In the genomic region with DNA sequence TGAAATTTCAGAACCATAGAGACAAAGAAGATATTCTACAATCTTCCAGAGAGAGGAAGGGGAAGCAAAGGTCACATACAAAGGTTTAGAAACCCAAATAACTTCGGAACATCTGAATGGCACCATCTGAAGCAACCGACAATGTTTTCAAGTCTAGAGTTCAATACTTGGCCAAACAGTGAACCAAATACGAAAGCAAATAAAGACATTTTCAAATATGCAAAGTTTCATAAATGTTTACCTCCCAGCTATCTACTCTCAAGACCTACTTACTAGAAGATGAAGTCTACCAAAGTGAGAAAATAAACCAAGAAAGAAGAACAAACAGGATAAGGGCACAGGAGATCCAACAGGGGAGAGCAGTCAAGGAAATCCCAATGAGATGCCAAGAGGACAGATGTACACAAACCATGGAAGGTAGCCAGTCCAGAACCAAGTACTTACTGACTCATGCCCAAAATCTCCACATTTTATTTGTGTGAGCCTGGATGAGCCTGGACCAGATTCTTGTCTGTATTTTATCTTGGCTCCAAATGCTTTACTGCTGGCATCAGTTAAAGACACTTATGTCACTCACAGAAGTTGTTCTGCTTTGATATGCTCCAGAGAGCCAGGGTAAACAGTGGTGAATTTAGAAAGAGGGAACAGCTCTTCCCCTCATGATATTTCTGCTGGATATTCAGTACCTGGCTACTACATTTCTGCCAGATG, we compare ENCODE assay signal across 1 cellular context.
TF ChIP-seq lines count a peak whose summit lies in the region.

No MANE protein-coding gene starts in this region.

TF ChIP-seq in HepG2, 621 proteins besides CTCF, POLR2A, EP300 and RAD21 (continued from another document and continues in another):
- TF ChIP-seq, protein P1, sequence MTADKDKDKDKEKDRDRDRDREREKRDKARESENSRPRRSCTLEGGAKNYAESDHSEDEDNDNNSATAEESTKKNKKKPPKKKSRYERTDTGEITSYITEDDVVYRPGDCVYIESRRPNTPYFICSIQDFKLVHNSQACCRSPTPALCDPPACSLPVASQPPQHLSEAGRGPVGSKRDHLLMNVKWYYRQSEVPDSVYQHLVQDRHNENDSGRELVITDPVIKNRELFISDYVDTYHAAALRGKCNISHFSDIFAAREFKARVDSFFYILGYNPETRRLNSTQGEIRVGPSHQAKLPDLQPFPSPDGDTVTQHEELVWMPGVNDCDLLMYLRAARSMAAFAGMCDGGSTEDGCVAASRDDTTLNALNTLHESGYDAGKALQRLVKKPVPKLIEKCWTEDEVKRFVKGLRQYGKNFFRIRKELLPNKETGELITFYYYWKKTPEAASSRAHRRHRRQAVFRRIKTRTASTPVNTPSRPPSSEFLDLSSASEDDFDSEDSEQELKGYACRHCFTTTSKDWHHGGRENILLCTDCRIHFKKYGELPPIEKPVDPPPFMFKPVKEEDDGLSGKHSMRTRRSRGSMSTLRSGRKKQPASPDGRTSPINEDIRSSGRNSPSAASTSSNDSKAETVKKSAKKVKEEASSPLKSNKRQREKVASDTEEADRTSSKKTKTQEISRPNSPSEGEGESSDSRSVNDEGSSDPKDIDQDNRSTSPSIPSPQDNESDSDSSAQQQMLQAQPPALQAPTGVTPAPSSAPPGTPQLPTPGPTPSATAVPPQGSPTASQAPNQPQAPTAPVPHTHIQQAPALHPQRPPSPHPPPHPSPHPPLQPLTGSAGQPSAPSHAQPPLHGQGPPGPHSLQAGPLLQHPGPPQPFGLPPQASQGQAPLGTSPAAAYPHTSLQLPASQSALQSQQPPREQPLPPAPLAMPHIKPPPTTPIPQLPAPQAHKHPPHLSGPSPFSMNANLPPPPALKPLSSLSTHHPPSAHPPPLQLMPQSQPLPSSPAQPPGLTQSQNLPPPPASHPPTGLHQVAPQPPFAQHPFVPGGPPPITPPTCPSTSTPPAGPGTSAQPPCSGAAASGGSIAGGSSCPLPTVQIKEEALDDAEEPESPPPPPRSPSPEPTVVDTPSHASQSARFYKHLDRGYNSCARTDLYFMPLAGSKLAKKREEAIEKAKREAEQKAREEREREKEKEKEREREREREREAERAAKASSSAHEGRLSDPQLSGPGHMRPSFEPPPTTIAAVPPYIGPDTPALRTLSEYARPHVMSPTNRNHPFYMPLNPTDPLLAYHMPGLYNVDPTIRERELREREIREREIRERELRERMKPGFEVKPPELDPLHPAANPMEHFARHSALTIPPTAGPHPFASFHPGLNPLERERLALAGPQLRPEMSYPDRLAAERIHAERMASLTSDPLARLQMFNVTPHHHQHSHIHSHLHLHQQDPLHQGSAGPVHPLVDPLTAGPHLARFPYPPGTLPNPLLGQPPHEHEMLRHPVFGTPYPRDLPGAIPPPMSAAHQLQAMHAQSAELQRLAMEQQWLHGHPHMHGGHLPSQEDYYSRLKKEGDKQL (CRISPR knock-in tag; IDR thresholded peaks at IDR 0.05; ENCODE audit: low read depth): peak; percentile 61; the same call in 1 of the 2 replicates
- peak; percentile 63; the same call in 1 of the 2 replicates for TF ChIP-seq POGZ (CRISPR knock-in tag; IDR thresholded peaks at IDR 0.05)
- 0 out of 2 replicates have a peak, but pooled peaks have one; percentile 12 for TF ChIP-seq ZNF556 (CRISPR knock-in tag; IDR thresholded peaks at IDR 0.05; ENCODE audit: borderline replicate concordance)
- TF ChIP-seq, protein P2, sequence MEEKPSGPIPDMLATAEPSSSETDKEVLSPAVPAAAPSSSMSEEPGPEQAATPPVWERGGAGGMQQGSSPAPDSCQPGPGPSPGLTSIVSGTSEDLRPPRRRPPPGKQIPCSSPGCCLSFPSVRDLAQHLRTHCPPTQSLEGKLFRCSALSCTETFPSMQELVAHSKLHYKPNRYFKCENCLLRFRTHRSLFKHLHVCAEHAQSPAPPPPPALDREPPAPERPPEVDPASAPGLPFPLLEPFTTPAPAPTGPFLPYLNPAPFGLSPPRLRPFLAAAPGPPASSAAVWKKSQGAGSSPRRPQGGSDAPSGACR (CRISPR knock-in tag; IDR thresholded peaks at IDR 0.05): 0 out of 2 replicates have a peak, but pooled peaks have one; percentile 34
- TF ChIP-seq, protein P3, sequence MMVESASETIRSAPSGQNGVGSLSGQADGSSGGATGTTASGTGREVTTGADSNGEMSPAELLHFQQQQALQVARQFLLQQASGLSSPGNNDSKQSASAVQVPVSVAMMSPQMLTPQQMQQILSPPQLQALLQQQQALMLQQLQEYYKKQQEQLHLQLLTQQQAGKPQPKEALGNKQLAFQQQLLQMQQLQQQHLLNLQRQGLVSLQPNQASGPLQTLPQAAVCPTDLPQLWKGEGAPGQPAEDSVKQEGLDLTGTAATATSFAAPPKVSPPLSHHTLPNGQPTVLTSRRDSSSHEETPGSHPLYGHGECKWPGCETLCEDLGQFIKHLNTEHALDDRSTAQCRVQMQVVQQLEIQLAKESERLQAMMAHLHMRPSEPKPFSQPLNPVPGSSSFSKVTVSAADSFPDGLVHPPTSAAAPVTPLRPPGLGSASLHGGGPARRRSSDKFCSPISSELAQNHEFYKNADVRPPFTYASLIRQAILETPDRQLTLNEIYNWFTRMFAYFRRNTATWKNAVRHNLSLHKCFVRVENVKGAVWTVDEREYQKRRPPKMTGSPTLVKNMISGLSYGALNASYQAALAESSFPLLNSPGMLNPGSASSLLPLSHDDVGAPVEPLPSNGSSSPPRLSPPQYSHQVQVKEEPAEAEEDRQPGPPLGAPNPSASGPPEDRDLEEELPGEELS (CRISPR knock-in tag; IDR thresholded peaks at IDR 0.05): peak; percentile 91
- TF ChIP-seq NCOR1 (IDR thresholded peaks at IDR 0.05; ENCODE audit: borderline replicate concordance, low read length): peak; percentile 94
- peak; percentile 23; the same call in 1 of the 2 replicates for TF ChIP-seq IRF2 (CRISPR knock-in tag; IDR thresholded peaks at IDR 0.05)
- 0 out of 2 replicates have a peak, but pooled peaks have one; percentile 15 for TF ChIP-seq PHF21A (CRISPR knock-in tag; IDR thresholded peaks at IDR 0.05)
- TF ChIP-seq LCORL (IDR thresholded peaks at IDR 0.05): peak; percentile 67
- 0 out of 2 replicates have a peak, but pooled peaks have one; percentile 31 for TF ChIP-seq LCORL (CRISPR knock-in tag; IDR thresholded peaks at IDR 0.05)
- TF ChIP-seq PITX1 (CRISPR knock-in tag; IDR thresholded peaks at IDR 0.05): peak; percentile 43; the same call in 1 of the 2 replicates
- TF ChIP-seq TCF7L2 (IDR thresholded peaks at IDR 0.05; ENCODE audit: low read depth, low read length): peak; percentile 64
- peak; percentile 66 for TF ChIP-seq FOXK1 (CRISPR knock-in tag; IDR thresholded peaks at IDR 0.05; ENCODE audit: borderline replicate concordance, low read depth)
- TF ChIP-seq HMG20A (CRISPR knock-in tag; IDR thresholded peaks at IDR 0.05; ENCODE audit: borderline replicate concordance): peak; percentile 70; the same call in 1 of the 2 replicates
- TF ChIP-seq BCL6 (CRISPR knock-in tag; IDR thresholded peaks at IDR 0.05): peak; percentile 85
- TF ChIP-seq, protein P4, sequence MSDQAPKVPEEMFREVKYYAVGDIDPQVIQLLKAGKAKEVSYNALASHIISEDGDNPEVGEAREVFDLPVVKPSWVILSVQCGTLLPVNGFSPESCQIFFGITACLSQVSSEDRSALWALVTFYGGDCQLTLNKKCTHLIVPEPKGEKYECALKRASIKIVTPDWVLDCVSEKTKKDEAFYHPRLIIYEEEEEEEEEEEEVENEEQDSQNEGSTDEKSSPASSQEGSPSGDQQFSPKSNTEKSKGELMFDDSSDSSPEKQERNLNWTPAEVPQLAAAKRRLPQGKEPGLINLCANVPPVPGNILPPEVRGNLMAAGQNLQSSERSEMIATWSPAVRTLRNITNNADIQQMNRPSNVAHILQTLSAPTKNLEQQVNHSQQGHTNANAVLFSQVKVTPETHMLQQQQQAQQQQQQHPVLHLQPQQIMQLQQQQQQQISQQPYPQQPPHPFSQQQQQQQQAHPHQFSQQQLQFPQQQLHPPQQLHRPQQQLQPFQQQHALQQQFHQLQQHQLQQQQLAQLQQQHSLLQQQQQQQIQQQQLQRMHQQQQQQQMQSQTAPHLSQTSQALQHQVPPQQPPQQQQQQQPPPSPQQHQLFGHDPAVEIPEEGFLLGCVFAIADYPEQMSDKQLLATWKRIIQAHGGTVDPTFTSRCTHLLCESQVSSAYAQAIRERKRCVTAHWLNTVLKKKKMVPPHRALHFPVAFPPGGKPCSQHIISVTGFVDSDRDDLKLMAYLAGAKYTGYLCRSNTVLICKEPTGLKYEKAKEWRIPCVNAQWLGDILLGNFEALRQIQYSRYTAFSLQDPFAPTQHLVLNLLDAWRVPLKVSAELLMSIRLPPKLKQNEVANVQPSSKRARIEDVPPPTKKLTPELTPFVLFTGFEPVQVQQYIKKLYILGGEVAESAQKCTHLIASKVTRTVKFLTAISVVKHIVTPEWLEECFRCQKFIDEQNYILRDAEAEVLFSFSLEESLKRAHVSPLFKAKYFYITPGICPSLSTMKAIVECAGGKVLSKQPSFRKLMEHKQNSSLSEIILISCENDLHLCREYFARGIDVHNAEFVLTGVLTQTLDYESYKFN (CRISPR knock-in tag; conservative IDR thresholded peaks at IDR 0.05): peak; percentile 95
- peak; percentile 77 for TF ChIP-seq MED1 (CRISPR knock-in tag; IDR thresholded peaks at IDR 0.05)
- peak; percentile 84; the same call in 1 of the 2 replicates for TF ChIP-seq DPF2 (CRISPR knock-in tag; IDR thresholded peaks at IDR 0.05; ENCODE audit: borderline replicate concordance, low read depth)
- TF ChIP-seq NCOA2 (CRISPR knock-in tag; IDR thresholded peaks at IDR 0.05): peak; percentile 97
- TF ChIP-seq, protein P5, sequence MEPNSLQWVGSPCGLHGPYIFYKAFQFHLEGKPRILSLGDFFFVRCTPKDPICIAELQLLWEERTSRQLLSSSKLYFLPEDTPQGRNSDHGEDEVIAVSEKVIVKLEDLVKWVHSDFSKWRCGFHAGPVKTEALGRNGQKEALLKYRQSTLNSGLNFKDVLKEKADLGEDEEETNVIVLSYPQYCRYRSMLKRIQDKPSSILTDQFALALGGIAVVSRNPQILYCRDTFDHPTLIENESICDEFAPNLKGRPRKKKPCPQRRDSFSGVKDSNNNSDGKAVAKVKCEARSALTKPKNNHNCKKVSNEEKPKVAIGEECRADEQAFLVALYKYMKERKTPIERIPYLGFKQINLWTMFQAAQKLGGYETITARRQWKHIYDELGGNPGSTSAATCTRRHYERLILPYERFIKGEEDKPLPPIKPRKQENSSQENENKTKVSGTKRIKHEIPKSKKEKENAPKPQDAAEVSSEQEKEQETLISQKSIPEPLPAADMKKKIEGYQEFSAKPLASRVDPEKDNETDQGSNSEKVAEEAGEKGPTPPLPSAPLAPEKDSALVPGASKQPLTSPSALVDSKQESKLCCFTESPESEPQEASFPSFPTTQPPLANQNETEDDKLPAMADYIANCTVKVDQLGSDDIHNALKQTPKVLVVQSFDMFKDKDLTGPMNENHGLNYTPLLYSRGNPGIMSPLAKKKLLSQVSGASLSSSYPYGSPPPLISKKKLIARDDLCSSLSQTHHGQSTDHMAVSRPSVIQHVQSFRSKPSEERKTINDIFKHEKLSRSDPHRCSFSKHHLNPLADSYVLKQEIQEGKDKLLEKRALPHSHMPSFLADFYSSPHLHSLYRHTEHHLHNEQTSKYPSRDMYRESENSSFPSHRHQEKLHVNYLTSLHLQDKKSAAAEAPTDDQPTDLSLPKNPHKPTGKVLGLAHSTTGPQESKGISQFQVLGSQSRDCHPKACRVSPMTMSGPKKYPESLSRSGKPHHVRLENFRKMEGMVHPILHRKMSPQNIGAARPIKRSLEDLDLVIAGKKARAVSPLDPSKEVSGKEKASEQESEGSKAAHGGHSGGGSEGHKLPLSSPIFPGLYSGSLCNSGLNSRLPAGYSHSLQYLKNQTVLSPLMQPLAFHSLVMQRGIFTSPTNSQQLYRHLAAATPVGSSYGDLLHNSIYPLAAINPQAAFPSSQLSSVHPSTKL (CRISPR knock-in tag; IDR thresholded peaks at IDR 0.05): peak; percentile 95
- TF ChIP-seq, protein P6, sequence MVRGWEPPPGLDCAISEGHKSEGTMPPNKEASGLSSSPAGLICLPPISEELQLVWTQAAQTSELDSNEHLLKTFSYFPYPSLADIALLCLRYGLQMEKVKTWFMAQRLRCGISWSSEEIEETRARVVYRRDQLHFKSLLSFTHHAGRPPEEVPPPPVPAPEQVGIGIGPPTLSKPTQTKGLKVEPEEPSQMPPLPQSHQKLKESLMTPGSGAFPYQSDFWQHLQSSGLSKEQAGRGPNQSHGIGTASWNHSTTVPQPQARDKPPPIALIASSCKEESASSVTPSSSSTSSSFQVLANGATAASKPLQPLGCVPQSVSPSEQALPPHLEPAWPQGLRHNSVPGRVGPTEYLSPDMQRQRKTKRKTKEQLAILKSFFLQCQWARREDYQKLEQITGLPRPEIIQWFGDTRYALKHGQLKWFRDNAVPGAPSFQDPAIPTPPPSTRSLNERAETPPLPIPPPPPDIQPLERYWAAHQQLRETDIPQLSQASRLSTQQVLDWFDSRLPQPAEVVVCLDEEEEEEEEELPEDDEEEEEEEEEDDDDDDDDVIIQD (CRISPR knock-in tag; IDR thresholded peaks at IDR 0.05; ENCODE audit: low read depth): peak; percentile 60; the same call in 1 of the 2 replicates
- peak; percentile 35; the same call in 1 of the 2 replicates for TF ChIP-seq FOXP1 (IDR thresholded peaks at IDR 0.05)
- peak; percentile 83 for TF ChIP-seq FOXP1 (CRISPR knock-in tag; IDR thresholded peaks at IDR 0.05)
- peak; percentile 23; the same call in 1 of the 2 replicates for TF ChIP-seq YEATS2 (CRISPR knock-in tag; IDR thresholded peaks at IDR 0.05; ENCODE audit: borderline replicate concordance)
- TF ChIP-seq KDM6A (CRISPR knock-in tag; IDR thresholded peaks at IDR 0.05; ENCODE audit: low read depth): peak; percentile 91; the same call in 1 of the 2 replicates
- TF ChIP-seq ZNF292 (CRISPR knock-in tag; IDR thresholded peaks at IDR 0.05; ENCODE audit: borderline replicate concordance, low read depth): 0 out of 2 replicates have a peak, but pooled peaks have one; percentile 11
- TF ChIP-seq, protein P7, sequence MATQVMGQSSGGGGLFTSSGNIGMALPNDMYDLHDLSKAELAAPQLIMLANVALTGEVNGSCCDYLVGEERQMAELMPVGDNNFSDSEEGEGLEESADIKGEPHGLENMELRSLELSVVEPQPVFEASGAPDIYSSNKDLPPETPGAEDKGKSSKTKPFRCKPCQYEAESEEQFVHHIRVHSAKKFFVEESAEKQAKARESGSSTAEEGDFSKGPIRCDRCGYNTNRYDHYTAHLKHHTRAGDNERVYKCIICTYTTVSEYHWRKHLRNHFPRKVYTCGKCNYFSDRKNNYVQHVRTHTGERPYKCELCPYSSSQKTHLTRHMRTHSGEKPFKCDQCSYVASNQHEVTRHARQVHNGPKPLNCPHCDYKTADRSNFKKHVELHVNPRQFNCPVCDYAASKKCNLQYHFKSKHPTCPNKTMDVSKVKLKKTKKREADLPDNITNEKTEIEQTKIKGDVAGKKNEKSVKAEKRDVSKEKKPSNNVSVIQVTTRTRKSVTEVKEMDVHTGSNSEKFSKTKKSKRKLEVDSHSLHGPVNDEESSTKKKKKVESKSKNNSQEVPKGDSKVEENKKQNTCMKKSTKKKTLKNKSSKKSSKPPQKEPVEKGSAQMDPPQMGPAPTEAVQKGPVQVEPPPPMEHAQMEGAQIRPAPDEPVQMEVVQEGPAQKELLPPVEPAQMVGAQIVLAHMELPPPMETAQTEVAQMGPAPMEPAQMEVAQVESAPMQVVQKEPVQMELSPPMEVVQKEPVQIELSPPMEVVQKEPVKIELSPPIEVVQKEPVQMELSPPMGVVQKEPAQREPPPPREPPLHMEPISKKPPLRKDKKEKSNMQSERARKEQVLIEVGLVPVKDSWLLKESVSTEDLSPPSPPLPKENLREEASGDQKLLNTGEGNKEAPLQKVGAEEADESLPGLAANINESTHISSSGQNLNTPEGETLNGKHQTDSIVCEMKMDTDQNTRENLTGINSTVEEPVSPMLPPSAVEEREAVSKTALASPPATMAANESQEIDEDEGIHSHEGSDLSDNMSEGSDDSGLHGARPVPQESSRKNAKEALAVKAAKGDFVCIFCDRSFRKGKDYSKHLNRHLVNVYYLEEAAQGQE (IDR thresholded peaks at IDR 0.05; ENCODE audit: borderline replicate concordance in 1 of 2, low read depth in 1 of 2, low read length in 2 of 2): peak in 1 of 2 experiments; percentile 38; a peak in 1 of 4 replicates
- TF ChIP-seq NCOA1 (CRISPR knock-in tag; IDR thresholded peaks at IDR 0.05): 0 out of 2 replicates have a peak, but pooled peaks have one; percentile 39
